Comparison of ENCODE assay signal across 10 cellular contexts in the genomic region with DNA sequence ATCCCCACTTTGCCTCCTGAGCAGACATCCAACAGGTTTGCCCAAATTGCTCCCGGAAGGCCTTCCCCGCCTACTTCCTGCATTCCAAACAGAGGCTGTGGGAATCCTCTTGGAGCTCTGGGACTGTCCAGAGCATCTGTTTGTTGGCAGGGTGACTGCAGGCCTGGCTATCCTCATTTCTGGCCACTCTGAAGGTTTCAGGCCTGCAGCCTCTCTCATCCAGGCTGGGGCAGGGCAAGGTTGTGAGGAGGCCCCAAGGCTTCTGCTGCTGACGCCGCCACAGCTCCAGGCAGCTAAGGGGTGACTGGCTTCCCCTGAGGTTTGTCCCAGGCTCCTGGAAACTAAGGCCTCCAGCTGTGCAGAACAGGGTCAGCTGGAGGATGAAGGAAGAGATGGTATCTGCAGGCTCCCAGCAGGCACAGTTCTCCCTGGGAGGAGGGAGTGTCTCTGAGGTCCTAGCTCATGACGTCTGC. TPM values are rescaled to one million over a fixed set of nuclear protein-coding genes. Genes with fewer than 3 reads are reported as not detected.
A peak's percentile ranks its signal among the peaks of the same experiment; 100 is the strongest.
DNase-seq lines count a peak whose midpoint lies in the region; ATAC-seq and TF ChIP-seq lines count a peak whose summit lies in the region.
"Had no signal": no experiment of that assay in that cellular context is flagged by ENCODE, and none has a peak within 500 bp of the region (broad histone marks: within the 10 kb centered on the region; RNA-seq: fewer than 3 reads in every experiment).

No MANE protein-coding gene starts in this region.

- H3K36me3 Mint-ChIP-seq in activated T-helper 17 cell treated with anti-CD3 and anti-CD28 coated beads, Interleukin-2, amount 50 U/mL, for 72 hours (ENCODE audit: low read depth), result no peaks in the 10 kb centered on the region
- no peaks in the 10 kb centered on the region for H3K36me3 Mint-ChIP-seq in activated naive CD4-positive, alpha-beta T cell treated with anti-CD3 and anti-CD28 coated beads, Interleukin-2, amount 50 U/mL, for 72 hours

- peak overlapping the region in 1 of 2 experiments; percentile 76; a peak in 2 of 4 replicates for H3K27ac ChIP-seq in SK-N-SH (ENCODE audit: low read depth in 2 of 2, low read length in 1 of 2)
- H3K27ac ChIP-seq in heart left ventricle, result peak overlapping the region in 11 of 12 donors; percentile 71 to 92 (median 85)
- no peak overlapping the region for H3K27ac ChIP-seq in osteoblast (ENCODE audit: low read depth, low read length)
- H3K27ac ChIP-seq: VCaP had no signal

- no peak for TF ChIP-seq POLR2A in heart left ventricle (IDR thresholded peaks at IDR 0.05)

- 29% methylated on average over 2 of the region's 5 CpGs for WGBS in SK-N-SH (ENCODE audit: low lambda C conversion rate)
- WGBS in heart left ventricle, 4 donors, result 16 to 37% (median 29%) methylated on average over 3 to 5 of the region's 5 CpGs

- H3K4me1 Mint-ChIP-seq in activated T-helper 17 cell treated with anti-CD3 and anti-CD28 coated beads, Interleukin-2, amount 50 U/mL, for 72 hours, result no peaks in the 10 kb centered on the region

- 0 out of 4 replicates have a peak, but pooled peaks of 1 of the 2 experiments have one; percentile 74 for TF ChIP-seq EP300 in SK-N-SH (IDR thresholded peaks at IDR 0.05; ENCODE audit: borderline replicate concordance in 1 of 2, low read depth in 1 of 2, low read length in 1 of 2)

- peak; percentile 15 to 43 (median 34) for ATAC-seq in heart left ventricle
- no peak for ATAC-seq in activated T-helper 17 cell treated with anti-CD3 and anti-CD28 coated beads, Interleukin-2, amount 50 U/mL, for 72 hours (replicated peaks)
- no peak for ATAC-seq in activated naive CD4-positive, alpha-beta T cell treated with anti-CD3 and anti-CD28 coated beads, Interleukin-2, amount 50 U/mL, for 72 hours
- ATAC-seq in GM18868 (IDR thresholded peaks at IDR 0.05; ENCODE audit: unreplicated experiment), result no peak

- H3K9ac ChIP-seq in SK-N-SH, result no peak overlapping the region

- no peaks in the 10 kb centered on the region for H3K9me2 ChIP-seq in SK-N-SH

- H3K27me3 ChIP-seq in SK-N-SH (ENCODE audit: insufficient read depth), result no peaks in the 10 kb centered on the region
- H3K27me3 ChIP-seq in heart left ventricle, result no peaks in the 10 kb centered on the region
- H3K27me3 ChIP-seq in osteoblast (ENCODE audit: insufficient read depth, low read length), result peaks cover 21% of the 10 kb centered on the region

- H3K9me3 Mint-ChIP-seq in activated T-helper 17 cell treated with anti-CD3 and anti-CD28 coated beads, Interleukin-2, amount 50 U/mL, for 72 hours, result no peaks in the 10 kb centered on the region
- no peaks in the 10 kb centered on the region for H3K9me3 Mint-ChIP-seq in activated naive CD4-positive, alpha-beta T cell treated with anti-CD3 and anti-CD28 coated beads, Interleukin-2, amount 50 U/mL, for 72 hours

- H3K27ac Mint-ChIP-seq in activated T-helper 17 cell treated with anti-CD3 and anti-CD28 coated beads, Interleukin-2, amount 50 U/mL, for 72 hours, result no peak overlapping the region
- H3K27ac Mint-ChIP-seq in activated naive CD4-positive, alpha-beta T cell treated with anti-CD3 and anti-CD28 coated beads, Interleukin-2, amount 50 U/mL, for 72 hours, result no peak overlapping the region

- DNase-seq in AG10803 (ENCODE audit: low read depth) (peak; percentile 42), SK-N-SH (peak; percentile 82), heart left ventricle (peak in 4 of 5 donors; percentile 52 to 79 (median 64)), osteoblast (ENCODE audit: insufficient read length, low spot score, missing footprints) (peak; percentile 88), NAMALWA (ENCODE audit: low spot score) (no peak)
- DNase-seq in activated naive CD4-positive, alpha-beta T cell treated with anti-CD3 and anti-CD28 coated beads, Interleukin-2, amount 50 U/mL, for 72 hours (ENCODE audit: low spot score in 2 of 2), result no peak
- DNase-seq: NCI-H2081 had no signal

- H3K36me3 ChIP-seq in SK-N-SH (replicated peaks in 1 of 2; ENCODE audit: control insufficient read depth in 1 of 2, insufficient read depth in 2 of 2, low read length in 1 of 2) (no peaks in the 10 kb centered on the region), heart left ventricle (no peaks in the 10 kb centered on the region), osteoblast (ENCODE audit: insufficient read depth, low read length) (no peaks in the 10 kb centered on the region)

- intact Hi-C loops in heart left ventricle (cut with DNase I), result no loop called here

- H3K9me3 ChIP-seq in SK-N-SH (no peaks in the 10 kb centered on the region), heart left ventricle (no peaks in the 10 kb centered on the region), osteoblast (ENCODE audit: low read depth, low read length) (no peaks in the 10 kb centered on the region)

- H3K79me2 ChIP-seq in SK-N-SH (ENCODE audit: insufficient read depth) (no peaks in the 10 kb centered on the region), osteoblast (ENCODE audit: insufficient read depth, low read length) (no peaks in the 10 kb centered on the region)

- TF ChIP-seq RAD21 in SK-N-SH (IDR thresholded peaks at IDR 0.05; ENCODE audit: low read length), result no peak; the same call in 1 of the 2 replicates

- CTCF ChIA-PET in SK-N-SH (lab: Yijun Ruan, JAX), result interaction anchor here (0.6 to 45.6 kb wide), 7 partner anchors 11 to 161 kb away, joined by 3 to 1333 read pairs (median 8); a partner anchor contains a TSS

- H3K4me2 ChIP-seq in SK-N-SH (no peak overlapping the region), osteoblast (ENCODE audit: insufficient read depth, low read length) (no peak overlapping the region)

- H2AFZ ChIP-seq in SK-N-SH (ENCODE audit: low read depth), result no peak overlapping the region
- H2AFZ ChIP-seq in osteoblast (ENCODE audit: low read length), result no peak overlapping the region

- H3K27me3 Mint-ChIP-seq in activated T-helper 17 cell treated with anti-CD3 and anti-CD28 coated beads, Interleukin-2, amount 50 U/mL, for 72 hours, result peaks cover 6% of the 10 kb centered on the region

- no peaks in the 10 kb centered on the region for H3F3A ChIP-seq in SK-N-SH (replicated peaks; ENCODE audit: insufficient read depth)

- H3K4me1 ChIP-seq in SK-N-SH (ENCODE audit: control insufficient read depth in 1 of 2, insufficient read depth in 2 of 2, low read depth in 1 of 2, low read length in 1 of 2) (peaks cover 6 to 49% of the 10 kb centered on the region in 2 experiments; a peak in 2 of 4 replicates), heart left ventricle (peaks cover 32 to 100% (median 90%) of the 10 kb centered on the region in 12 donors), osteoblast (ENCODE audit: insufficient read depth, low read length) (no peaks in the 10 kb centered on the region)

- H3K4me3 Mint-ChIP-seq in activated T-helper 17 cell treated with anti-CD3 and anti-CD28 coated beads, Interleukin-2, amount 50 U/mL, for 72 hours, result no peak overlapping the region

- H3K4me3 ChIP-seq in AG10803 (ENCODE audit: low read length) (no peak overlapping the region), SK-N-SH (ENCODE audit: low read depth in 2 of 2, low read length in 1 of 2) (no peak overlapping the region), heart left ventricle (no peak overlapping the region), osteoblast (ENCODE audit: insufficient read depth, low read length) (no peak overlapping the region)

- POLR2A ChIA-PET in SK-N-SH (lab: Yijun Ruan, JAX), result interaction anchor here (1.0 kb wide), 1 partner anchor 76 kb away, joined by 3 read pairs; no protein-coding TSS in a partner anchor

- H4K20me1 ChIP-seq in SK-N-SH (ENCODE audit: insufficient read depth) (no peaks in the 10 kb centered on the region), osteoblast (ENCODE audit: insufficient read depth, low read length) (no peaks in the 10 kb centered on the region)

- TF ChIP-seq CTCF in AG10803 (conservative IDR thresholded peaks at IDR 0.05; ENCODE audit: low read length) (no peak), SK-N-SH (IDR thresholded peaks at IDR 0.05) (no peak), heart left ventricle (IDR thresholded peaks at IDR 0.05) (no peak), osteoblast (IDR thresholded peaks at IDR 0.05; ENCODE audit: extremely low read depth, low read depth, low read length) (no peak)

TF ChIP-seq in SK-N-SH, 30 proteins besides CTCF, POLR2A, EP300 and RAD21:
- TF ChIP-seq CHD2 (IDR thresholded peaks at IDR 0.05; ENCODE audit: low read length, partially characterized antibody) (peak; percentile 24), FOSL2 (IDR thresholded peaks at IDR 0.05; ENCODE audit: borderline replicate concordance, low read depth) (no peak), GATA2 (CRISPR knock-in tag; IDR thresholded peaks at IDR 0.05) (peak; percentile 87), TCF12 (IDR thresholded peaks at IDR 0.05) (peak; percentile 51; the same call in 1 of the 2 replicates), RCOR1 (IDR thresholded peaks at IDR 0.05; ENCODE audit: low read length) (peak; percentile 70; the same call in 1 of the 2 replicates), ELF1 (IDR thresholded peaks at IDR 0.05) (no peak; the same call in 1 of the 2 replicates), POLR2AphosphoS5 (IDR thresholded peaks at IDR 0.05; ENCODE audit: low read depth, low read length) (no peak)

RNA-seq across cellular contexts. Expression of a gene that starts 11.3 kb away (rescaled TPM):
- 2.5 and 3.1 TPM in 2 replicates for polyA plus RNA-seq in SK-N-SH (2012; rRNA removed)
- 0.80 and 1.3 TPM in 2 replicates for polyA plus RNA-seq in SK-N-SH (2012; cell fraction: cytosol; rRNA removed)
- 10.6 and 12.1 TPM in 2 replicates for polyA plus RNA-seq in SK-N-SH (2012; cell fraction: nucleus; rRNA removed)
- 100 to 1,000 TPM; 106 to 198 (median 141) TPM for total RNA-seq in heart left ventricle
- polyA plus RNA-seq in heart left ventricle, result 100 to 1,000 TPM in 1 of 2 donors, 10 to 100 TPM in 1; 62.5 to 147 TPM
- total RNA-seq in osteoblast, result 0.29 and 0.72 TPM in 2 replicates
- total RNA-seq in activated T-helper 17 cell treated with anti-CD3 and anti-CD28 coated beads, Interleukin-2, amount 50 U/mL, for 72 hours, result 1 to 10 TPM in 1 of 2 donors, under 1 TPM in 1; 0.91 to 3.0 TPM
- total RNA-seq in activated naive CD4-positive, alpha-beta T cell treated with anti-CD3 and anti-CD28 coated beads, Interleukin-2, amount 50 U/mL, for 72 hours, result 1 to 10 TPM; 5.9 to 7.9 TPM

RNA-seq across cellular contexts. Expression of a gene that starts 60.0 kb away (rescaled TPM):
- polyA plus RNA-seq in SK-N-SH (2012; rRNA removed), result not detected in 2 replicates
- polyA plus RNA-seq in SK-N-SH (2012; cell fraction: cytosol; rRNA removed), result not detected in 2 replicates
- 0.04 TPM in 1 of 2 replicates, not detected in the other for polyA plus RNA-seq in SK-N-SH (2012; cell fraction: nucleus; rRNA removed)
- total RNA-seq in heart left ventricle, result under 1 TPM in 1 of 9 donors, not detected in 8; 0.27 TPM
- not detected for polyA plus RNA-seq in heart left ventricle
- total RNA-seq in osteoblast, result not detected in 2 replicates
- total RNA-seq in activated T-helper 17 cell treated with anti-CD3 and anti-CD28 coated beads, Interleukin-2, amount 50 U/mL, for 72 hours, result under 1 TPM; 0.61 to 0.95 TPM
- under 1 TPM; 0.14 to 0.62 TPM for total RNA-seq in activated naive CD4-positive, alpha-beta T cell treated with anti-CD3 and anti-CD28 coated beads, Interleukin-2, amount 50 U/mL, for 72 hours

Comparison
In these comparisons a context has a peak if more than half of its experiments do, and no peak if none do; other contexts are left out.
1. DNase-seq: peak in AG10803 (single experiment), SK-N-SH (single experiment), heart left ventricle (4 of 5) and osteoblast (single experiment); none in NAMALWA (single experiment) and activated naive CD4-positive, alpha-beta T cell treated with anti-CD3 and anti-CD28 coated beads, Interleukin-2, amount 50 U/mL, for 72 hours (0 of 2).
2. ATAC-seq: peak in heart left ventricle (4 of 4); none in activated T-helper 17 cell treated with anti-CD3 and anti-CD28 coated beads, Interleukin-2, amount 50 U/mL, for 72 hours (single experiment), activated naive CD4-positive, alpha-beta T cell treated with anti-CD3 and anti-CD28 coated beads, Interleukin-2, amount 50 U/mL, for 72 hours (0 of 2) and GM18868 (single experiment).
3. RNA of a gene that starts 11.3 kb away (total RNA-seq): 106 to 198 TPM in heart left ventricle; 5.9 to 7.9 TPM in activated naive CD4-positive, alpha-beta T cell treated with anti-CD3 and anti-CD28 coated beads, Interleukin-2, amount 50 U/mL, for 72 hours, 0.91 to 3.0 TPM in activated T-helper 17 cell treated with anti-CD3 and anti-CD28 coated beads, Interleukin-2, amount 50 U/mL, for 72 hours and 0.29 to 0.72 TPM in osteoblast; every median in the first group is over 10 times any median in the second.